Comparison of ENCODE assay signal across 19 cellular contexts in the genomic region with DNA sequence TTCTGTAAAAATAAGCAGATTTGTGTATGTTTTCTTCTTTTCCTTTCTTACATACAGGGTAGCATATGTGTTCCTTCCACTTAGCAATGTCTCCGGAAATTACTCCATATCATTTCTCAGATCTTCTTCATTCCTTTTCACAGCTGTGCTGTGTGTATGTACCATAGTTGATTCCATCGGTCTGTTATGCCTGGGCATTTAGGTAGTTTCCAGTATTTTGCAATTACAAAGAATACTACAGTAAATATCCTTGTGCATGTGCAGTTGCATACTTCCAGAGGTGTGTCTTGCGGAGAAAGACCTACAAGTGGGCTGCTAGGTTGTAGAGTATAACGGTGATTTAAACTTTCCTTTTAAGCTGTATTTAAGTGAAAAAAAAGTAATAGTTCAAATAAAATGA.
"Had no signal": no experiment of that assay in that cellular context is flagged by ENCODE, and none has a peak within 500 bp of the region (broad histone marks: within the 10 kb centered on the region; RNA-seq: fewer than 3 reads in every experiment).

No MANE protein-coding gene starts in this region.

- H3K36me3 ChIP-seq: gastrocnemius medialis, transverse colon, vagina had no signal

- H3K27ac ChIP-seq: gastrocnemius medialis, left lung, suprapubic skin, transverse colon, vagina had no signal

- ATAC-seq: activated CD4-positive, alpha-beta T cell treated with anti-CD3 and anti-CD28 coated beads for 36 hours; activated CD8-positive, alpha-beta memory T cell treated with anti-CD3 and anti-CD28 coated beads, Interleukin-2, amount 10 ng/mL, durations not matched to agents 7 days and 5 days; effector memory CD8-positive, alpha-beta T cell; gastrocnemius medialis; left lung; stimulated activated naive CD8-positive, alpha-beta T cell treated with anti-CD3 and anti-CD28 coated beads, Interleukin-15, amount 100 ng/mL, for 72 hours; T-cell; WTC11 had no signal

- DNase-seq: activated CD4-positive, alpha-beta memory T cell treated with anti-CD3 and anti-CD28 coated beads, Interleukin-2, amount 10 ng/mL, durations not matched to agents 7 days and 5 days; activated CD4-positive, alpha-beta T cell treated with anti-CD3 and anti-CD28 coated beads for 36 hours; activated CD8-positive, alpha-beta memory T cell treated with anti-CD3 and anti-CD28 coated beads, Interleukin-2, amount 10 ng/mL, durations not matched to agents 7 days and 5 days; activated naive CD4-positive, alpha-beta T cell treated with anti-CD3 and anti-CD28 coated beads, Interleukin-2, amount 10 ng/mL, durations not matched to agents 7 days and 5 days; dermis blood vessel endothelial cell; effector memory CD8-positive, alpha-beta T cell; gastrocnemius medialis; head of caudate nucleus; left lung; nephron progenitor cell; occipital lobe; retina; stimulated activated CD4-positive, alpha-beta T cell treated with anti-CD3 and anti-CD28 coated beads, Interleukin-2, amount 100 ng/mL, for 24 hours; stimulated activated naive CD8-positive, alpha-beta T cell treated with anti-CD3 and anti-CD28 coated beads, Interleukin-15, amount 100 ng/mL, for 72 hours; T-cell; transverse colon had no signal

- H3K4me3 ChIP-seq: gastrocnemius medialis, left lung, suprapubic skin, transverse colon, vagina had no signal

- H3K9me3 ChIP-seq: gastrocnemius medialis, left lung, suprapubic skin, transverse colon, vagina had no signal

- H3K27me3 ChIP-seq: gastrocnemius medialis, left lung, suprapubic skin, transverse colon, vagina had no signal
